8 cellular contexts compared by ENCODE assay signal in genomic region chr1:117607471-117607870, GRCh38. TPM values are rescaled to one million over a fixed set of nuclear protein-coding genes. Genes with fewer than 3 reads are reported as not detected.
A peak's percentile ranks its signal among the peaks of the same experiment; 100 is the strongest.
DNase-seq lines count a peak whose midpoint lies in the region; ATAC-seq and TF ChIP-seq lines count a peak whose summit lies in the region.

No MANE protein-coding gene starts in this region.

- DNase-seq in DND-41 (peak; percentile 84), SK-N-MC (ENCODE audit: low read depth, low spot score) (no peak), astrocyte of the cerebellum (ENCODE audit: low read depth) (no peak), SHP77 treated with DMSO at 0.1 percent for 48 hours (lab: John Stamatoyannopoulos, UW) (no peak), ureter (ENCODE audit: low spot score) (no peak), GM10248 (ENCODE audit: extremely low spot score) (no peak)

- peaks cover 66% of the 10 kb centered on the region for H3K79me2 ChIP-seq in DND-41 (ENCODE audit: insufficient read depth, low read length)

- TF ChIP-seq CTCF in DND-41 (IDR thresholded peaks at IDR 0.05; ENCODE audit: borderline replicate concordance, extremely low read depth, low read length, poor library complexity, severe bottlenecking) (peak; percentile 19), astrocyte of the cerebellum (IDR thresholded peaks at IDR 0.05; ENCODE audit: low read depth, low read length, missing control alignments) (no peak), neutrophil (IDR thresholded peaks at IDR 0.05) (no peak), GM10248 (IDR thresholded peaks at IDR 0.05; ENCODE audit: control extremely low read depth, extremely low read depth, low read depth, missing control alignments) (no peak)

- H3K9ac ChIP-seq in DND-41 (ENCODE audit: low read depth, low read length) (peak overlapping the region; percentile 90), SK-N-MC (ENCODE audit: insufficient read length) (no peak overlapping the region)

- CTCF ChIA-PET in GM10248 (lab: Yijun Ruan, JAX) = interaction anchor here (0.9 to 1.7 kb wide), 5 partner anchors 13 to 73 kb away, joined by 3 to 5 read pairs (median 4); no protein-coding TSS in a partner anchor

- H4K20me1 ChIP-seq in DND-41 (ENCODE audit: insufficient read depth, low read length) = peaks cover 39% of the 10 kb centered on the region

- peak overlapping the region; percentile 88 for H3K4me2 ChIP-seq in DND-41 (ENCODE audit: insufficient read depth, low read length)

- H3K4me1 ChIP-seq in DND-41 (ENCODE audit: insufficient read depth, low read length) (peaks cover 59% of the 10 kb centered on the region), neutrophil (ENCODE audit: control insufficient read depth in 1 of 2, insufficient read depth in 1 of 2, low read depth in 1 of 2, low read length in 1 of 2) (peaks cover 25 to 30% of the 10 kb centered on the region in 2 experiments)

- H3K4me3 ChIP-seq in DND-41 (ENCODE audit: low read depth in 1 of 2, low read length in 2 of 2) = peak overlapping the region; percentile 80 to 87
- H3K4me3 ChIP-seq in SK-N-MC = peak overlapping the region; percentile 12; the same call in 1 of the 2 replicates
- peak overlapping the region; percentile 73 for H3K4me3 ChIP-seq in astrocyte of the cerebellum (ENCODE audit: low read depth, low read length)
- H3K4me3 ChIP-seq in neutrophil (ENCODE audit: low read depth in 1 of 2, low read length in 1 of 2) = peak overlapping the region; percentile 91 to 94

- in situ Hi-C loops in astrocyte of the cerebellum (cut with HindIII; ENCODE audit: low sequenced_read_pairs) = no loop called here

- peak overlapping the region; percentile 93 for H3K27ac ChIP-seq in DND-41 (ENCODE audit: low read length)
- H3K27ac ChIP-seq in SK-N-MC = no peak overlapping the region
- H3K27ac ChIP-seq in neutrophil = peak overlapping the region; percentile 74

- ATAC-seq in DND-41 (ENCODE audit: insufficient read depth, low read depth) = peak; percentile 58
- ATAC-seq in HG02798 (IDR thresholded peaks at IDR 0.05; ENCODE audit: poor library complexity, unreplicated experiment) = no peak

- peaks cover 41% of the 10 kb centered on the region for H3K36me3 ChIP-seq in DND-41 (ENCODE audit: insufficient read depth, low read length)
- no peaks in the 10 kb centered on the region for H3K36me3 ChIP-seq in SK-N-MC (ENCODE audit: insufficient read depth, low read length)
- H3K36me3 ChIP-seq in neutrophil = no peaks in the 10 kb centered on the region

- H3K27me3 ChIP-seq in DND-41 (ENCODE audit: insufficient read depth, low read length, poor library complexity) = no peaks in the 10 kb centered on the region
- peaks cover 22% of the 10 kb centered on the region for H3K27me3 ChIP-seq in neutrophil

- POLR2A ChIA-PET in GM10248 (lab: Yijun Ruan, JAX) = no interaction called here

- H3K9me3 ChIP-seq in DND-41 (ENCODE audit: insufficient read depth, low read length, severe bottlenecking) (no peaks in the 10 kb centered on the region), SK-N-MC (ENCODE audit: low read depth, low read length) (no peaks in the 10 kb centered on the region), neutrophil (no peaks in the 10 kb centered on the region)

- H2AFZ ChIP-seq in DND-41 (ENCODE audit: low read depth, low read length) = no peak overlapping the region

RNA-seq across cellular contexts. Expression of gene TENT5C, which starts 1.6 kb away (rescaled TPM):
- 9.8 TPM for total RNA-seq in ureter

Comparison
In these comparisons a context has a peak if more than half of its experiments do, and no peak if none do; other contexts are left out.
1. H3K4me3 ChIP-seq: peak in every context shown above with its lines; median percentile 92 in neutrophil; 84 in DND-41; 73 in astrocyte of the cerebellum; 12 in SK-N-MC.